1 cellular context compared by ENCODE assay signal in the genomic region with DNA sequence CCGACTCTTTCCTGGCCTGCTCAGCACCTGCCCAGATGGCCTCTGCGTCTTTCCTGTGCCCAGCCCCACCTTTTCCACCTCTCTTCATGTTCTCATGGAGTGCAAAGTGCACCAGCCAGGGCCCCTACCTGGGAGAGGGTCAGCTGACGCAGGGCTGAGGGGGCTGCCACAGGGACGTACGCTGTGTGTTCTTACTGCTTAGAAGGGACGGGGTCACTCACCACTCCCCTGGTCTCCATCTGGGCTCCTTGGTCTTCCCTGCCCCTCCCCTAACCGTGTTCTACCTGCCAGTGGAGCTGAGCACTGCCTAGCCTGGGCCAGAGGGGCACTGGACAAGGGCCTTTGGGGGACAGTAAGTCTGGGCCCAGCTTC.
TF ChIP-seq lines count a peak whose summit lies in the region.

No MANE protein-coding gene starts in this region.

TF ChIP-seq in endothelial cell of umbilical vein, 7 proteins besides CTCF, POLR2A, EP300 and RAD21 (continued from another document):
- TF ChIP-seq MYC (IDR thresholded peaks at IDR 0.05; ENCODE audit: low read depth, low read length) = no peak
